Comparison of ENCODE assay signal across 24 cellular contexts in genomic region chr6:1814279-1814678, GRCh38.
"Had no signal": no experiment of that assay in that cellular context is flagged by ENCODE, and none has a peak within 500 bp of the region (broad histone marks: within the 10 kb centered on the region; RNA-seq: fewer than 3 reads in every experiment).

No MANE protein-coding gene starts in this region.

- H3K4me1 Mint-ChIP-seq: stimulated activated effector memory CD8-positive, alpha-beta T cell treated with anti-CD3 and anti-CD28 coated beads, Interleukin-12 subunit alpha, Interleukin-12 subunit beta, amount 100 ng/mL, for 72 hours had no signal

- H3K36me3 Mint-ChIP-seq: stimulated activated effector memory CD8-positive, alpha-beta T cell treated with anti-CD3 and anti-CD28 coated beads, Interleukin-12 subunit alpha, Interleukin-12 subunit beta, amount 100 ng/mL, for 72 hours had no signal

- H3K4me2 ChIP-seq: hepatocyte had no signal

- H3K27ac ChIP-seq: epithelial cell of prostate, esophagus squamous epithelium, hepatocyte, left ventricle myocardium inferior, lower lobe of right lung, ovary, suprapubic skin, upper lobe of left lung, uterus had no signal

- DNase-seq: effector memory CD8-positive, alpha-beta T cell; esophagus squamous epithelium; foreskin melanocyte; head of caudate nucleus; kidney; left cardiac atrium; left ventricle myocardium inferior; lower lobe of right lung; mesenchymal stem cell; naive B cell; nephron progenitor cell; ovary; right cardiac atrium; stimulated activated CD4-positive, alpha-beta T cell treated with anti-CD3 and anti-CD28 coated beads, Interleukin-4, amount 100 ng/mL, for 1 hour; stimulated activated CD8-positive, alpha-beta memory T cell treated with anti-CD3 and anti-CD28 coated beads, Interleukin-4, amount 100 ng/mL, for 48 hours; stimulated activated naive CD8-positive, alpha-beta T cell treated with anti-CD3 and anti-CD28 coated beads, Interleukin-15, Interleukin-2, amounts not matched to agents 100 U/mL and 50 U/mL, for 24 hours; tibial artery; upper lobe of left lung; uterus had no signal

- H3K27me3 ChIP-seq: esophagus squamous epithelium, hepatocyte, ovary, suprapubic skin, tibial artery, upper lobe of left lung, uterus had no signal

- H3K79me2 ChIP-seq: hepatocyte had no signal

- H3K36me3 ChIP-seq: esophagus squamous epithelium, left ventricle myocardium inferior, lower lobe of right lung, ovary, suprapubic skin, tibial artery, upper lobe of left lung, uterus had no signal

- H3K9me3 ChIP-seq: esophagus squamous epithelium, left ventricle myocardium inferior, lower lobe of right lung, ovary, suprapubic skin, tibial artery, upper lobe of left lung, uterus had no signal

- H3K27me3 Mint-ChIP-seq: dendritic cell treated with granulocyte-macrophage colony-stimulating factor and Interleukin-4, amounts not matched to agents 40 ng/mL and 50 ng/mL, for 4 days; effector memory CD8-positive, alpha-beta T cell; naive B cell had no signal

- H3K4me3 Mint-ChIP-seq: dendritic cell treated with granulocyte-macrophage colony-stimulating factor and Interleukin-4, amounts not matched to agents 40 ng/mL and 50 ng/mL, for 4 days; effector memory CD8-positive, alpha-beta T cell; naive B cell; nephron progenitor cell; stimulated activated effector memory CD8-positive, alpha-beta T cell treated with anti-CD3 and anti-CD28 coated beads, Interleukin-12 subunit alpha, Interleukin-12 subunit beta, amount 100 ng/mL, for 72 hours had no signal

- H2AFZ ChIP-seq: hepatocyte had no signal

- H3K4me1 ChIP-seq: esophagus squamous epithelium, lower lobe of right lung, suprapubic skin, upper lobe of left lung, uterus had no signal

- H3K27ac Mint-ChIP-seq: dendritic cell treated with granulocyte-macrophage colony-stimulating factor and Interleukin-4, amounts not matched to agents 40 ng/mL and 50 ng/mL, for 4 days; effector memory CD8-positive, alpha-beta T cell; naive B cell; nephron progenitor cell; stimulated activated effector memory CD8-positive, alpha-beta T cell treated with anti-CD3 and anti-CD28 coated beads, Interleukin-12 subunit alpha, Interleukin-12 subunit beta, amount 100 ng/mL, for 72 hours had no signal

- H3K9me3 Mint-ChIP-seq: dendritic cell treated with granulocyte-macrophage colony-stimulating factor and Interleukin-4, amounts not matched to agents 40 ng/mL and 50 ng/mL, for 4 days; effector memory CD8-positive, alpha-beta T cell; naive B cell; nephron progenitor cell; stimulated activated effector memory CD8-positive, alpha-beta T cell treated with anti-CD3 and anti-CD28 coated beads, Interleukin-12 subunit alpha, Interleukin-12 subunit beta, amount 100 ng/mL, for 72 hours had no signal

- ATAC-seq: effector memory CD8-positive, alpha-beta T cell; lower lobe of right lung; right cardiac atrium; stimulated activated effector memory CD8-positive, alpha-beta T cell treated with anti-CD3 and anti-CD28 coated beads, Interleukin-12 subunit alpha, Interleukin-12 subunit beta, amount 100 ng/mL, for 72 hours; stimulated activated naive CD8-positive, alpha-beta T cell treated with anti-CD3 and anti-CD28 coated beads, Interleukin-15, Interleukin-2, amounts not matched to agents 100 U/mL and 50 U/mL, for 24 hours had no signal

- H3K4me3 ChIP-seq: esophagus squamous epithelium, hepatocyte, left ventricle myocardium inferior, lower lobe of right lung, ovary, suprapubic skin, upper lobe of left lung, uterus had no signal
